23 cellular contexts compared by ENCODE assay signal in genomic region chr10:43071881-43072650, GRCh38. TPM values are rescaled to one million over a fixed set of nuclear protein-coding genes. Genes with fewer than 3 reads are reported as not detected.
"Had no signal": no experiment of that assay in that cellular context is flagged by ENCODE, and none has a peak within 500 bp of the region (broad histone marks: within the 10 kb centered on the region; RNA-seq: fewer than 3 reads in every experiment).

No MANE protein-coding gene starts in this region.

- ATAC-seq: activated CD8-positive, alpha-beta T cell treated with anti-CD3 and anti-CD28 coated beads, Interleukin-2, amount 10 ng/mL, durations not matched to agents 7 days and 5 days; T-helper 17 cell; WTC11 had no signal

- DNase-seq: activated CD4-positive, alpha-beta T cell treated with anti-CD3 and anti-CD28 coated beads for 48 hours; activated CD4-positive, alpha-beta T cell treated with anti-CD3 and anti-CD28 coated beads, Interleukin-2, amount 50 U/mL, for 4 hours; activated CD4-positive, CD25-positive, alpha-beta regulatory T cell treated with anti-CD3 and anti-CD28 coated beads, Interleukin-2, amount 50 U/mL, for 72 hours; activated CD8-positive, alpha-beta memory T cell treated with anti-CD3 and anti-CD28 coated beads, Interleukin-2, amount 50 U/mL, for 48 hours; activated CD8-positive, alpha-beta T cell treated with anti-CD3 and anti-CD28 coated beads, Interleukin-2, amount 10 ng/mL, durations not matched to agents 7 days and 5 days; activated naive CD4-positive, alpha-beta T cell treated with anti-CD3 and anti-CD28 coated beads, Interleukin-2, amount 50 U/mL, for 16 hours; activated naive CD8-positive, alpha-beta T cell treated with anti-CD3 and anti-CD28 coated beads, Interleukin-2, amount 10 ng/mL, durations not matched to agents 7 days and 5 days; activated T-cell treated with anti-CD3 and anti-CD28 coated beads, Interleukin-2, amount 50 U/mL, for 1 hour; NCI-H1092; NCI-H1417; NCI-H1930; NCI-H2171; NCI-H2227 treated with DMSO at 0.1 percent for 48 hours; NCI-H446 treated with DMSO at 0.1 percent for 48 hours; NCI-H524 treated with DMSO at 0.1 percent for 48 hours; NCI-H748 treated with DMSO at 0.1 percent for 48 hours; SJCRH30; T-helper 17 cell; T-helper 9 cell had no signal

- H3K4me3 ChIP-seq: breast epithelium, SJCRH30 had no signal

- H3K9me3 ChIP-seq: breast epithelium, SJCRH30 had no signal

- H3K9ac ChIP-seq: KMS-11 had no signal

- H3K4me1 ChIP-seq: breast epithelium, SJCRH30 had no signal

- H3K27ac ChIP-seq: breast epithelium, KMS-11, SJCRH30 had no signal

- H3K36me3 ChIP-seq: breast epithelium, SJCRH30 had no signal

RNA-seq across cellular contexts. Expression of gene RET, which starts 4.8 kb away (rescaled TPM):
- total RNA-seq: MCF 10A had no signal
